In genomic region chr19:47210689-47211316, GRCh38 we compare ENCODE assay signal across 1 cellular context.
A peak's percentile ranks its signal among the peaks of the same experiment; 100 is the strongest.
TF ChIP-seq lines count a peak whose summit lies in the region.

No MANE protein-coding gene starts in this region.

TF ChIP-seq in K562, 482 proteins besides CTCF, POLR2A, EP300 and RAD21 (continued from another document and continues in another):
- no peak for TF ChIP-seq DNMT1 (IDR thresholded peaks at IDR 0.05)
- no peak for TF ChIP-seq SNRNP70 (optimal IDR thresholded peaks at IDR 0.05; ENCODE audit: low read depth, low read length)
- 0 out of 2 replicates have a peak, but pooled peaks have one; percentile 11 for TF ChIP-seq ZNF561 (CRISPR knock-in tag; conservative IDR thresholded peaks at IDR 0.05)
- TF ChIP-seq, protein P1, sequence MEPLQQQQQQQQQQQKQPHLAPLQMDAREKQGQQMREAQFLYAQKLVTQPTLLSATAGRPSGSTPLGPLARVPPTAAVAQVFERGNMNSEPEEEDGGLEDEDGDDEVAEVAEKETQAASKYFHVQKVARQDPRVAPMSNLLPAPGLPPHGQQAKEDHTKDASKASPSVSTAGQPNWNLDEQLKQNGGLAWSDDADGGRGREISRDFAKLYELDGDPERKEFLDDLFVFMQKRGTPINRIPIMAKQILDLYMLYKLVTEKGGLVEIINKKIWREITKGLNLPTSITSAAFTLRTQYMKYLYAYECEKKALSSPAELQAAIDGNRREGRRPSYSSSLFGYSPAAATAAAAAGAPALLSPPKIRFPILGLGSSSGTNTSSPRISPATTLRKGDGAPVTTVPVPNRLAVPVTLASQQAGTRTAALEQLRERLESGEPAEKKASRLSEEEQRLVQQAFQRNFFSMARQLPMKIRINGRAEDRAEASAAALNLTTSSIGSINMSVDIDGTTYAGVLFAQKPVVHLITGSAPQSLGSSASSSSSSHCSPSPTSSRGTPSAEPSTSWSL (CRISPR knock-in tag; IDR thresholded peaks at IDR 0.05; ENCODE audit: borderline replicate concordance): 0 out of 2 replicates have a peak, but pooled peaks have one; percentile 3
- TF ChIP-seq TSC22D4 (tag; IDR thresholded peaks at IDR 0.05): no peak
- TF ChIP-seq, protein P2, sequence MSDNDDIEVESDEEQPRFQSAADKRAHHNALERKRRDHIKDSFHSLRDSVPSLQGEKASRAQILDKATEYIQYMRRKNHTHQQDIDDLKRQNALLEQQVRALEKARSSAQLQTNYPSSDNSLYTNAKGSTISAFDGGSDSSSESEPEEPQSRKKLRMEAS (CRISPR knock-in tag; IDR thresholded peaks at IDR 0.05): peak; percentile 64; the same call in 1 of the 2 replicates
- TF ChIP-seq SMAD2 (IDR thresholded peaks at IDR 0.05; ENCODE audit: low read depth, low read length): no peak
- peak; percentile 77 for TF ChIP-seq ETV1 (tag; conservative IDR thresholded peaks at IDR 0.05; ENCODE audit: low read depth)
- TF ChIP-seq, protein P3, sequence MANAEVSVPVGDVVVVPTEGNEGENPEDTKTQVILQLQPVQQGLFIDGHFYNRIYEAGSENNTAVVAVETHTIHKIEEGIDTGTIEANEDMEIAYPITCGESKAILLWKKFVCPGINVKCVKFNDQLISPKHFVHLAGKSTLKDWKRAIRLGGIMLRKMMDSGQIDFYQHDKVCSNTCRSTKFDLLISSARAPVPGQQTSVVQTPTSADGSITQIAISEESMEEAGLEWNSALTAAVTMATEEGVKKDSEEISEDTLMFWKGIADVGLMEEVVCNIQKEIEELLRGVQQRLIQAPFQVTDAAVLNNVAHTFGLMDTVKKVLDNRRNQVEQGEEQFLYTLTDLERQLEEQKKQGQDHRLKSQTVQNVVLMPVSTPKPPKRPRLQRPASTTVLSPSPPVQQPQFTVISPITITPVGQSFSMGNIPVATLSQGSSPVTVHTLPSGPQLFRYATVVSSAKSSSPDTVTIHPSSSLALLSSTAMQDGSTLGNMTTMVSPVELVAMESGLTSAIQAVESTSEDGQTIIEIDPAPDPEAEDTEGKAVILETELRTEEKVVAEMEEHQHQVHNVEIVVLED (CRISPR knock-in tag; IDR thresholded peaks at IDR 0.05): peak; percentile 6; the same call in 1 of the 2 replicates
- TF ChIP-seq, protein P4, sequence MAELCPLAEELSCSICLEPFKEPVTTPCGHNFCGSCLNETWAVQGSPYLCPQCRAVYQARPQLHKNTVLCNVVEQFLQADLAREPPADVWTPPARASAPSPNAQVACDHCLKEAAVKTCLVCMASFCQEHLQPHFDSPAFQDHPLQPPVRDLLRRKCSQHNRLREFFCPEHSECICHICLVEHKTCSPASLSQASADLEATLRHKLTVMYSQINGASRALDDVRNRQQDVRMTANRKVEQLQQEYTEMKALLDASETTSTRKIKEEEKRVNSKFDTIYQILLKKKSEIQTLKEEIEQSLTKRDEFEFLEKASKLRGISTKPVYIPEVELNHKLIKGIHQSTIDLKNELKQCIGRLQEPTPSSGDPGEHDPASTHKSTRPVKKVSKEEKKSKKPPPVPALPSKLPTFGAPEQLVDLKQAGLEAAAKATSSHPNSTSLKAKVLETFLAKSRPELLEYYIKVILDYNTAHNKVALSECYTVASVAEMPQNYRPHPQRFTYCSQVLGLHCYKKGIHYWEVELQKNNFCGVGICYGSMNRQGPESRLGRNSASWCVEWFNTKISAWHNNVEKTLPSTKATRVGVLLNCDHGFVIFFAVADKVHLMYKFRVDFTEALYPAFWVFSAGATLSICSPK (IDR thresholded peaks at IDR 0.05; ENCODE audit: borderline replicate concordance): no peak
- TF ChIP-seq GTF3C2 (IDR thresholded peaks at IDR 0.05; ENCODE audit: borderline replicate concordance, extremely low read depth, insufficient read length): no peak
- TF ChIP-seq MCM5 (IDR thresholded peaks at IDR 0.05; ENCODE audit: low read depth): no peak
- no peak for TF ChIP-seq ZNF830 (CRISPR knock-in tag; IDR thresholded peaks at IDR 0.05)
- TF ChIP-seq STAG1 (CRISPR knock-in tag; IDR thresholded peaks at IDR 0.05; ENCODE audit: borderline replicate concordance): no peak
- peak; percentile 84 for TF ChIP-seq ATF7 (IDR thresholded peaks at IDR 0.05)
- no peak for TF ChIP-seq ZBTB43 (CRISPR knock-in tag; IDR thresholded peaks at IDR 0.05)
- TF ChIP-seq ZBTB26 (CRISPR knock-in tag; IDR thresholded peaks at IDR 0.05): no peak; the same call in 1 of the 2 replicates
- TF ChIP-seq, protein P5, sequence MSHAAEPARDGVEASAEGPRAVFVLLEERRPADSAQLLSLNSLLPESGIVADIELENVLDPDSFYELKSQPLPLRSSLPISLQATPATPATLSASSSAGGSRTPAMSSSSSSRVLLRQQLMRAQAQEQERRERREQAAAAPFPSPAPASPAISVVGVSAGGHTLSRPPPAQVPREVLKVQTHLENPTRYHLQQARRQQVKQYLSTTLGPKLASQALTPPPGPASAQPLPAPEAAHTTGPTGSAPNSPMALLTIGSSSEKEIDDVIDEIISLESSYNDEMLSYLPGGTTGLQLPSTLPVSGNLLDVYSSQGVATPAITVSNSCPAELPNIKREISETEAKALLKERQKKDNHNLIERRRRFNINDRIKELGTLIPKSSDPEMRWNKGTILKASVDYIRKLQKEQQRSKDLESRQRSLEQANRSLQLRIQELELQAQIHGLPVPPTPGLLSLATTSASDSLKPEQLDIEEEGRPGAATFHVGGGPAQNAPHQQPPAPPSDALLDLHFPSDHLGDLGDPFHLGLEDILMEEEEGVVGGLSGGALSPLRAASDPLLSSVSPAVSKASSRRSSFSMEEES (CRISPR knock-in tag; IDR thresholded peaks at IDR 0.05): 0 out of 2 replicates have a peak, but pooled peaks have one; percentile 6
- TF ChIP-seq ZNF253 (CRISPR knock-in tag; conservative IDR thresholded peaks at IDR 0.05): no peak
- TF ChIP-seq FOSL1 (tag; conservative IDR thresholded peaks at IDR 0.05): peak; percentile 54; the same call in 1 of the 2 replicates
- peak; percentile 80; the same call in 1 of the 2 replicates for TF ChIP-seq NFXL1 (CRISPR knock-in tag; IDR thresholded peaks at IDR 0.05)
- TF ChIP-seq, protein P6, sequence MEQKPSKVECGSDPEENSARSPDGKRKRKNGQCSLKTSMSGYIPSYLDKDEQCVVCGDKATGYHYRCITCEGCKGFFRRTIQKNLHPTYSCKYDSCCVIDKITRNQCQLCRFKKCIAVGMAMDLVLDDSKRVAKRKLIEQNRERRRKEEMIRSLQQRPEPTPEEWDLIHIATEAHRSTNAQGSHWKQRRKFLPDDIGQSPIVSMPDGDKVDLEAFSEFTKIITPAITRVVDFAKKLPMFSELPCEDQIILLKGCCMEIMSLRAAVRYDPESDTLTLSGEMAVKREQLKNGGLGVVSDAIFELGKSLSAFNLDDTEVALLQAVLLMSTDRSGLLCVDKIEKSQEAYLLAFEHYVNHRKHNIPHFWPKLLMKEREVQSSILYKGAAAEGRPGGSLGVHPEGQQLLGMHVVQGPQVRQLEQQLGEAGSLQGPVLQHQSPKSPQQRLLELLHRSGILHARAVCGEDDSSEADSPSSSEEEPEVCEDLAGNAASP (IDR thresholded peaks at IDR 0.05): no peak
- TF ChIP-seq, protein P7, sequence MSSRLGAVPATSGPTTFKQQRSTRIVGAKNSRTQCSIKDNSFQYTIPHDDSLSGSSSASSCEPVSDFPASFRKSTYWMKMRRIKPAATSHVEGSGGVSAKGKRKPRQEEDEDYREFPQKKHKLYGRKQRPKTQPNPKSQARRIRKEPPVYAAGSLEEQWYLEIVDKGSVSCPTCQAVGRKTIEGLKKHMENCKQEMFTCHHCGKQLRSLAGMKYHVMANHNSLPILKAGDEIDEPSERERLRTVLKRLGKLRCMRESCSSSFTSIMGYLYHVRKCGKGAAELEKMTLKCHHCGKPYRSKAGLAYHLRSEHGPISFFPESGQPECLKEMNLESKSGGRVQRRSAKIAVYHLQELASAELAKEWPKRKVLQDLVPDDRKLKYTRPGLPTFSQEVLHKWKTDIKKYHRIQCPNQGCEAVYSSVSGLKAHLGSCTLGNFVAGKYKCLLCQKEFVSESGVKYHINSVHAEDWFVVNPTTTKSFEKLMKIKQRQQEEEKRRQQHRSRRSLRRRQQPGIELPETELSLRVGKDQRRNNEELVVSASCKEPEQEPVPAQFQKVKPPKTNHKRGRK (tag; IDR thresholded peaks at IDR 0.05): no peak
- peak; percentile 17; the same call in 1 of the 2 replicates for TF ChIP-seq ATF3 (IDR thresholded peaks at IDR 0.05)
- peak; percentile 32; the same call in 1 of the 2 replicates for TF ChIP-seq ATF3 (CRISPR knock-in tag; conservative IDR thresholded peaks at IDR 0.05)
- no peak for TF ChIP-seq TRIM24 (IDR thresholded peaks at IDR 0.05)
- peak; percentile 37 for TF ChIP-seq RAD51 (IDR thresholded peaks at IDR 0.05; ENCODE audit: borderline replicate concordance, low read depth)
- peak; percentile 63 to 65 for TF ChIP-seq E2F6 (IDR thresholded peaks at IDR 0.05; ENCODE audit: borderline replicate concordance in 1 of 2, extremely low read depth in 1 of 2, insufficient read depth in 1 of 2, insufficient read length in 1 of 2, low read depth in 1 of 2, low read length in 1 of 2, poor library complexity in 1 of 2, severe bottlenecking in 1 of 2)
- TF ChIP-seq GTF2A2 (tag; IDR thresholded peaks at IDR 0.05): peak; percentile 80
- no peak for TF ChIP-seq REST (CRISPR knock-in tag; IDR thresholded peaks at IDR 0.05; ENCODE audit: low read depth)
